Comparison of ENCODE assay signal across 9 cellular contexts in the genomic region with DNA sequence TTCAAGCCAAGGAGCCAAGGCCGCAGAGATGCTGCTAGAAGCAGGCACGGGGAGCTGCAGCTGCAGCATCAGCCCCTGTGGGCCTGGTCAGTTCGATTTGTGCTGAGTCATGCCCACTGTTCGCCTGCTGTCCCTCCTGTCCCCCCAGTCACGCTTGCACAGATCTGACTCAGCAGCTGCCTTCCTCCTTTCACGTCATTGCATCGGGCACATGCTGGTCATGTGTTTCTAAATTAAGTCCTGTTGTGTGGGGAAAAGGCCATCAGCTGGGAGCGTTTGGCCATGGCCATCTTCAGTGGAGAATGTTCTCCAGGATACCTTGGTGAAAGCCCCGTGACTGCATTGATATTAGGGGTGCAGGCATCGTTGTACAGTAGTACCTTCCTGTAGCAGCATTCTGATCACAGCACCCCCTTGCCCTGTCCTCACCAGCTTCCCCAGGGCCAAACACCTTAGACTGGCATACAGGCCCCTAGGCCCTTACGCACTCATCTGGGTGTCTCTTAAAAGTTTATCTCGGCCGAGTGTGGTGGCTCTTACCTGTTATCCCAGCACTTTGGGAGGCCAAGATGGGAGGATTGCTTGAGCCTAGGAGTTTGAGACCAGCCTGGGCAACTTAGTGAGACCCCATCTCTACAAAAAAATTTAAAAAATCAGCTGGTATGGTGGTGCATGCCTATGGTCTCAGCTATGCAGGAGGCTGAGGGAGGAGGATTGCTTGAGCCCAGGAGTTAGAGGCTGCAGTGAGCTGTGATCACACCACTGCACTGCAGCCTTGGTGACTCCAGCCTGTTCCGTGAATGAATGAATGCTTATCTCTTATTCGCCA. TPM values are rescaled to one million over a fixed set of nuclear protein-coding genes. Genes with fewer than 3 reads are reported as not detected.
A peak's percentile ranks its signal among the peaks of the same experiment; 100 is the strongest.
DNase-seq lines count a peak whose midpoint lies in the region; ATAC-seq and TF ChIP-seq lines count a peak whose summit lies in the region.
"Had no signal": no experiment of that assay in that cellular context is flagged by ENCODE, and none has a peak within 500 bp of the region (broad histone marks: within the 10 kb centered on the region; RNA-seq: fewer than 3 reads in every experiment).

No MANE protein-coding gene starts in this region.

- WGBS in mammary epithelial cell (ENCODE audit: low coverage, missing lambda C conversion rate) = 69% methylated on average over 15 of the region's 15 CpGs
- WGBS in mesodermal cell (ENCODE audit: insufficient coverage in 2 of 2), 2 experiments = 93 to 95% methylated on average over 9 to 15 of the region's 15 CpGs

- POLR2A ChIA-PET in MCF 10A (lab: Yijun Ruan, JAX) = interaction anchor here (0.6 to 1.5 kb wide), 4 partner anchors 22 to 66 kb away, joined by 3 to 5 read pairs (median 3); no protein-coding TSS in a partner anchor

- peak overlapping the region; percentile 73 for H3K27ac Mint-ChIP-seq in MCF 10A (ENCODE audit: low read depth, unreplicated experiment)

- H4K20me1 ChIP-seq in mammary epithelial cell (ENCODE audit: insufficient read depth, low read length) = no peaks in the 10 kb centered on the region

- peaks cover 7% of the 10 kb centered on the region for H3K36me3 Mint-ChIP-seq in MCF 10A (ENCODE audit: insufficient read depth, unreplicated experiment)

- dilution Hi-C loops in mammary epithelial cell (cut with HindIII; ENCODE audit: low sequenced_read_pairs) = no loop called here

- peaks cover 32% of the 10 kb centered on the region for H3K79me2 ChIP-seq in mammary epithelial cell (ENCODE audit: insufficient read depth, low read length)

- H3K4me1 Mint-ChIP-seq in MCF 10A (ENCODE audit: insufficient read depth, unreplicated experiment) = peaks cover 18% of the 10 kb centered on the region

- TF ChIP-seq CTCF in MCF 10A (IDR thresholded peaks at IDR 0.05; ENCODE audit: unreplicated experiment) (no peak), mammary epithelial cell (conservative IDR thresholded peaks at IDR 0.05 in 1 of 2, IDR thresholded peaks at IDR 0.05 in 1 of 2; ENCODE audit: extremely low read depth in 1 of 2, insufficient read depth in 1 of 2, low read depth in 1 of 2, low read length in 2 of 2) (no peak), WERI-Rb-1 (IDR thresholded peaks at IDR 0.05; ENCODE audit: low read depth, low read length) (no peak)

- H3K9ac ChIP-seq in mammary epithelial cell (ENCODE audit: insufficient read depth, low read length) = no peak overlapping the region

- BruUV-seq in MCF 10A (replicated peaks; lab: Mats Ljungman, UMichigan) (no TSS peak), mammary epithelial cell (replicated peaks; lab: Mats Ljungman, UMichigan) (no TSS peak)

- intact Hi-C loops in MCF 10A (cut with micrococcal nuclease) (no loop called here), mammary epithelial cell (cut with micrococcal nuclease) (no loop called here)

- H3K4me3 ChIP-seq in mammary epithelial cell (replicated peaks in 1 of 3; ENCODE audit: insufficient read depth in 1 of 3, low read depth in 2 of 3, low read length in 3 of 3) (no peak overlapping the region), mesodermal cell (ENCODE audit: extremely low read depth, insufficient read depth, low read length, poor library complexity, severe bottlenecking) (no peak overlapping the region), WERI-Rb-1 (ENCODE audit: low read depth, low read length) (no peak overlapping the region)

- H3K36me3 ChIP-seq in mammary epithelial cell (ENCODE audit: insufficient read depth, low read length) (no peaks in the 10 kb centered on the region), mesodermal cell (ENCODE audit: control insufficient read depth, insufficient read depth, low read length) (peaks cover 6% of the 10 kb centered on the region), WERI-Rb-1 (no peaks in the 10 kb centered on the region)

- H3K4me3 Mint-ChIP-seq in MCF 10A (ENCODE audit: unreplicated experiment) = no peak overlapping the region

- H3K27me3 ChIP-seq in mammary epithelial cell (ENCODE audit: insufficient read depth, low read length) (no peaks in the 10 kb centered on the region), WERI-Rb-1 (ENCODE audit: insufficient read depth, low read depth, severe bottlenecking) (no peaks in the 10 kb centered on the region)

- in situ Hi-C loops in mammary epithelial cell (cut with MboI; ENCODE audit: low sequenced_read_pairs in 2 of 2) = no loop called here

- no peak overlapping the region for H3K27ac ChIP-seq in mammary epithelial cell (ENCODE audit: insufficient read depth, low read depth, low read length)
- H3K27ac ChIP-seq in mesodermal cell (ENCODE audit: low read depth, low read length, severe bottlenecking) = peak overlapping the region; percentile 57
- H3K27ac ChIP-seq in WERI-Rb-1 = no peak overlapping the region

- H3K9me3 Mint-ChIP-seq in MCF 10A (ENCODE audit: unreplicated experiment) = peaks cover 6% of the 10 kb centered on the region

- H3K4me1 ChIP-seq in mammary epithelial cell (ENCODE audit: insufficient read depth, low read length) (peaks cover 24% of the 10 kb centered on the region), mesodermal cell (ENCODE audit: control insufficient read depth, insufficient read depth, low read length, poor library complexity, severe bottlenecking) (no peaks in the 10 kb centered on the region)

- CTCF ChIA-PET in MCF 10A (lab: Yijun Ruan, JAX) (interaction anchor here (0.6 kb wide), 1 partner anchor 192 kb away, joined by 3 read pairs; no protein-coding TSS in a partner anchor), mammary epithelial cell (lab: Charles Lee; ENCODE audit: low non-redundant PET) (no interaction called here)

- ATAC-seq in GM21786 (IDR thresholded peaks at IDR 0.05; ENCODE audit: unreplicated experiment) = no peak

- H3K9me3 ChIP-seq in mammary epithelial cell (replicated peaks; ENCODE audit: insufficient read depth, low read length) (no peaks in the 10 kb centered on the region), mesodermal cell (ENCODE audit: control insufficient read depth, low read length) (no peaks in the 10 kb centered on the region), WERI-Rb-1 (ENCODE audit: severe bottlenecking) (no peaks in the 10 kb centered on the region)

- H2AFZ ChIP-seq in mammary epithelial cell (ENCODE audit: low read depth, low read length) = no peak overlapping the region

- peak; percentile 64 for DNase-seq in MCF 10A (ENCODE audit: unreplicated experiment)
- no peak for DNase-seq in mammary epithelial cell
- peak; percentile 46 for DNase-seq in epidermal melanocyte (ENCODE audit: insufficient read length, low spot score)
- no peak for DNase-seq in WERI-Rb-1
- DNase-seq in iPS-NIHi7 (ENCODE audit: extremely low spot score) = no peak
- no peak for DNase-seq in cerebellar cortex (ENCODE audit: low spot score)
- DNase-seq: stimulated activated CD4-positive, alpha-beta T cell treated with anti-CD3 and anti-CD28 coated beads, Interleukin-15, amount 100 ng/mL, for 24 hours had no signal

- no peaks in the 10 kb centered on the region for H3K27me3 Mint-ChIP-seq in MCF 10A (ENCODE audit: insufficient read depth, unreplicated experiment)

- no peak overlapping the region for H3K4me2 ChIP-seq in mammary epithelial cell (ENCODE audit: insufficient read depth, low read depth, low read length)

RNA-seq across cellular contexts. Expression of gene POR, which starts 23.2 kb away (rescaled TPM):
- total RNA-seq in MCF 10A (2022) = 45.1 and 58.0 TPM in 2 replicates
- 10 to 100 TPM; 61.2 to 67.9 TPM for total RNA-seq in mammary epithelial cell
- polyA plus RNA-seq in mammary epithelial cell = 36.1 TPM
- 145 TPM for polyA minus RNA-seq in mammary epithelial cell
- polyA plus RNA-seq in mesodermal cell (2013, experiment 1 of 2) = 52.5 TPM
- polyA plus RNA-seq in mesodermal cell (2013, experiment 2 of 2) = 42.9 TPM

RNA-seq across cellular contexts. Expression of gene TMEM120A, which starts 56.2 kb away (rescaled TPM):
- total RNA-seq in MCF 10A (2022) (19.3 and 19.4 TPM in 2 replicates), mammary epithelial cell (10 to 100 TPM; 15.8 to 30.3 TPM)
- polyA plus RNA-seq in mammary epithelial cell = 48.6 TPM
- 15.4 TPM for polyA minus RNA-seq in mammary epithelial cell
- 38.7 TPM for polyA plus RNA-seq in mesodermal cell (2013, experiment 1 of 2)
- polyA plus RNA-seq in mesodermal cell (2013, experiment 2 of 2) = 35.0 TPM

RNA-seq across cellular contexts. Expression of gene RHBDD2, which starts 59.3 kb away (rescaled TPM):
- total RNA-seq in MCF 10A (2022) = 36.1 and 38.6 TPM in 2 replicates
- 10 to 100 TPM; 51.9 to 52.0 TPM for total RNA-seq in mammary epithelial cell
- 50.8 TPM for polyA plus RNA-seq in mammary epithelial cell
- polyA minus RNA-seq in mammary epithelial cell = 39.9 TPM
- polyA plus RNA-seq in mesodermal cell (2013, experiment 1 of 2) = 53.0 TPM
- 40.8 TPM for polyA plus RNA-seq in mesodermal cell (2013, experiment 2 of 2)

Comparison
In these comparisons a context has a peak if more than half of its experiments do, and no peak if none do; other contexts are left out.
1. DNase-seq: peak in MCF 10A (single experiment) and epidermal melanocyte (single experiment); none in mammary epithelial cell (single experiment), WERI-Rb-1 (single experiment), iPS-NIHi7 (single experiment) and cerebellar cortex (single experiment).